ENCODE assay signal across 10 cellular contexts in the genomic region with DNA sequence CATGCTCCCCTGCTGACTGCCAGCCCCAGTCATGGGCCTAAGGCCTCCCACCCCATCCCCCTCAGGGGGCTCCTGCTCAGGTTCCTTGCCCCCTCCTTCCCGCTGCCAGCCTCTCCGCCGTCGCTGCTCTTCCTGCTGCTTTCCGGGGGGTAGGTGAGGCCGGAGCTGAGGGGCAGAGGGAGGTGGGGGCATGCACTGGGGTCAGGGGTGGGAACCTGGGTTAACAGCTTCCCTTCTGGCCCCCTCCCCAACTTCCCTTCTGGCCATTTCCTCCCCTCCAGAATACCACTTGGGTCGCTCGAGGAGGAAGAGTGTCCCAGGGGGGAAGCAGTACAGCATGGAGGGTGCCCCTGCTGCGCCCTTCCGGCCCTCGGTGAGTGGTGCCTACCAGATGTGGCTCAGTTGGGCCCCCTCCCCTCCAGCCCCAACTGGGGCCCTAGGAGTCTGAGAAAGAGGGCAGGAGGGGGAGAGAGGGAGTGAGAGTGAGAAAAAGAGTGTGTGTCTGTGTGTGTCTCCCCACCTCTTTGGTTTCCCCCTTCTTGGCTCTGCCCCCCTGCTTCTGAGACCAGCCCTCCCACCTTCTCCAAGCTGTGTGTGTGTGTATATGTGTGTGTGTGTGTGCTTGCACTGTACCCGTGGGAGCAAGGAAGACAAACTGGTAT. TPM values are rescaled to one million over a fixed set of nuclear protein-coding genes. Genes with fewer than 3 reads are reported as not detected.
DNase-seq lines count a peak whose midpoint lies in the region; ATAC-seq lines count a peak whose summit lies in the region.
"Had no signal": no experiment of that assay in that cellular context is flagged by ENCODE, and none has a peak within 500 bp of the region (broad histone marks: within the 10 kb centered on the region; RNA-seq: fewer than 3 reads in every experiment).

No MANE protein-coding gene starts in this region.

- H3K27me3 Mint-ChIP-seq in CD4-positive, CD25-positive, alpha-beta regulatory T cell: peaks cover 9% of the 10 kb centered on the region
- H3K27me3 Mint-ChIP-seq in activated naive CD8-positive, alpha-beta T cell treated with anti-CD3 and anti-CD28 coated beads, Interleukin-2, amount 50 U/mL, for 24 hours: no peaks in the 10 kb centered on the region
- no peaks in the 10 kb centered on the region for H3K27me3 Mint-ChIP-seq in naive B cell

- peak overlapping the region; percentile 43 to 94 (median 67) for H3K27ac Mint-ChIP-seq in CD4-positive, CD25-positive, alpha-beta regulatory T cell
- H3K27ac Mint-ChIP-seq in activated naive CD8-positive, alpha-beta T cell treated with anti-CD3 and anti-CD28 coated beads, Interleukin-2, amount 50 U/mL, for 24 hours: peak overlapping the region; percentile 24
- peak overlapping the region; percentile 76 to 98 (median 95) for H3K27ac Mint-ChIP-seq in naive B cell

- peak overlapping the region; percentile 52 to 92 (median 78) for H3K4me3 Mint-ChIP-seq in CD4-positive, CD25-positive, alpha-beta regulatory T cell
- peak overlapping the region; percentile 91 for H3K4me3 Mint-ChIP-seq in activated naive CD8-positive, alpha-beta T cell treated with anti-CD3 and anti-CD28 coated beads, Interleukin-2, amount 50 U/mL, for 24 hours
- H3K4me3 Mint-ChIP-seq in naive B cell: peak overlapping the region; percentile 68 to 97 (median 90)

- H3K9me3 ChIP-seq in CD4-positive, CD25-positive, alpha-beta regulatory T cell (ENCODE audit: control insufficient read depth in 2 of 2, low read length in 2 of 2): no peaks in the 10 kb centered on the region

- no peak overlapping the region for H3K4me3 ChIP-seq in CD4-positive, CD25-positive, alpha-beta regulatory T cell (ENCODE audit: low read depth, low read length)
- H3K4me3 ChIP-seq in H7 (ENCODE audit: insufficient read depth, low read depth, low read length): peak overlapping the region; percentile 47

- H3K36me3 Mint-ChIP-seq in CD4-positive, CD25-positive, alpha-beta regulatory T cell: peaks cover 26% of the 10 kb centered on the region
- peaks cover 22% of the 10 kb centered on the region for H3K36me3 Mint-ChIP-seq in activated naive CD8-positive, alpha-beta T cell treated with anti-CD3 and anti-CD28 coated beads, Interleukin-2, amount 50 U/mL, for 24 hours (ENCODE audit: low read depth)
- peaks cover 5% of the 10 kb centered on the region in 2 donors for H3K36me3 Mint-ChIP-seq in naive B cell

- DNase-seq in CD4-positive, CD25-positive, alpha-beta regulatory T cell: no peak
- DNase-seq in H7 (peak; percentile 77), naive B cell (peak; percentile 63), NCI-H226 (no peak), C1 segment of cervical spinal cord (lab: John Stamatoyannopoulos, UW) (no peak), NCI-H82 (lab: John Stamatoyannopoulos, UW) (no peak), hippocampal formation (lab: John Stamatoyannopoulos, UW) (no peak)
- no peak for DNase-seq in activated naive CD8-positive, alpha-beta T cell treated with anti-CD3 and anti-CD28 coated beads, Interleukin-2, amount 50 U/mL, for 24 hours
- DNase-seq: activated CD8-positive, alpha-beta memory T cell treated with anti-CD3 and anti-CD28 coated beads for 24 hours had no signal

- H3K4me1 Mint-ChIP-seq in CD4-positive, CD25-positive, alpha-beta regulatory T cell: peaks cover 14 to 62% (median 44%) of the 10 kb centered on the region in 4 donors
- H3K4me1 Mint-ChIP-seq in activated naive CD8-positive, alpha-beta T cell treated with anti-CD3 and anti-CD28 coated beads, Interleukin-2, amount 50 U/mL, for 24 hours: peaks cover 59% of the 10 kb centered on the region
- peaks cover 68 to 76% (median 76%) of the 10 kb centered on the region in 3 donors for H3K4me1 Mint-ChIP-seq in naive B cell

- peak overlapping the region; percentile 90 for H3K27ac ChIP-seq in CD4-positive, CD25-positive, alpha-beta regulatory T cell (ENCODE audit: insufficient read depth, low read length, poor library complexity, severe bottlenecking)

- H3K27me3 ChIP-seq in CD4-positive, CD25-positive, alpha-beta regulatory T cell (ENCODE audit: control insufficient read depth, insufficient read depth, low read length): no peaks in the 10 kb centered on the region
- no peaks in the 10 kb centered on the region for H3K27me3 ChIP-seq in H7 (ENCODE audit: control insufficient read depth, insufficient read depth, low read length)

- no peaks in the 10 kb centered on the region for H3K9me3 Mint-ChIP-seq in CD4-positive, CD25-positive, alpha-beta regulatory T cell
- H3K9me3 Mint-ChIP-seq in activated naive CD8-positive, alpha-beta T cell treated with anti-CD3 and anti-CD28 coated beads, Interleukin-2, amount 50 U/mL, for 24 hours: no peaks in the 10 kb centered on the region
- peaks cover 0 to 1% (median 0%) of the 10 kb centered on the region in 7 donors for H3K9me3 Mint-ChIP-seq in naive B cell

- no peak for ATAC-seq in CD4-positive, CD25-positive, alpha-beta regulatory T cell (ENCODE audit: low read depth in 2 of 2)
- ATAC-seq in activated naive CD8-positive, alpha-beta T cell treated with anti-CD3 and anti-CD28 coated beads, Interleukin-2, amount 50 U/mL, for 24 hours: no peak
- ATAC-seq in naive B cell (ENCODE audit: low read depth in 2 of 2): peak; percentile 44 to 45
- ATAC-seq: Panc1 had no signal

- H3K4me1 ChIP-seq in CD4-positive, CD25-positive, alpha-beta regulatory T cell (ENCODE audit: control insufficient read depth, insufficient read depth, low read length, poor library complexity, severe bottlenecking): peaks cover 52% of the 10 kb centered on the region

- peaks cover 19% of the 10 kb centered on the region for H3K36me3 ChIP-seq in CD4-positive, CD25-positive, alpha-beta regulatory T cell (ENCODE audit: control insufficient read depth, insufficient read depth, low read length)
- peaks cover 18% of the 10 kb centered on the region for H3K36me3 ChIP-seq in H7 (replicated peaks; ENCODE audit: control insufficient read depth, insufficient read depth, low read length)

RNA-seq across cellular contexts. Expression of a gene that starts 12.1 kb away (rescaled TPM):
- total RNA-seq in CD4-positive, CD25-positive, alpha-beta regulatory T cell: 81.4 TPM
- polyA plus RNA-seq in CD4-positive, CD25-positive, alpha-beta regulatory T cell: under 1 TPM; 0.48 to 0.82 (median 0.63) TPM
- 8.3 and 13.4 TPM in 2 replicates for total RNA-seq in H7 (2014; rRNA removed; shearing (Covaris generic))
- polyA plus RNA-seq in naive B cell (ENCODE audit: low read depth in 6 of 6): 1 to 10 TPM in 1 of 6 donors, under 1 TPM in 4, not detected in 1; 0.25 to 1.9 (median 0.48) TPM

RNA-seq across cellular contexts. Expression of a gene that starts 14.1 kb away (rescaled TPM):
- 202 TPM for total RNA-seq in CD4-positive, CD25-positive, alpha-beta regulatory T cell
- 100 to 1,000 TPM; 435 to 529 (median 489) TPM for polyA plus RNA-seq in CD4-positive, CD25-positive, alpha-beta regulatory T cell
- total RNA-seq in H7 (2014; rRNA removed; shearing (Covaris generic)): 168 and 188 TPM in 2 replicates
- 100 to 1,000 TPM; 237 to 281 (median 263) TPM for polyA plus RNA-seq in naive B cell (ENCODE audit: low read depth in 6 of 6)

RNA-seq across cellular contexts. Expression of a gene that starts 21.2 kb away (rescaled TPM):
- 403 TPM for total RNA-seq in CD4-positive, CD25-positive, alpha-beta regulatory T cell
- polyA plus RNA-seq in CD4-positive, CD25-positive, alpha-beta regulatory T cell: 10 to 100 TPM; 41.5 to 72.2 (median 64.1) TPM
- total RNA-seq in H7 (2014; rRNA removed; shearing (Covaris generic)): 38.3 and 41.9 TPM in 2 replicates
- polyA plus RNA-seq in naive B cell (ENCODE audit: low read depth in 6 of 6): 10 to 100 TPM; 48.9 to 82.3 (median 55.5) TPM

RNA-seq across cellular contexts. Expression of a gene that starts 22.4 kb away (rescaled TPM):
- 8.6 TPM for total RNA-seq in CD4-positive, CD25-positive, alpha-beta regulatory T cell
- polyA plus RNA-seq in CD4-positive, CD25-positive, alpha-beta regulatory T cell: 10 to 100 TPM in 1 of 4 donors, 1 to 10 TPM in 3; 4.5 to 11.7 (median 6.8) TPM
- 15.5 and 16.4 TPM in 2 replicates for total RNA-seq in H7 (2014; rRNA removed; shearing (Covaris generic))
- 1 to 10 TPM; 4.8 to 9.7 (median 7.0) TPM for polyA plus RNA-seq in naive B cell (ENCODE audit: low read depth in 6 of 6)

RNA-seq across cellular contexts. Expression of a gene that starts 40.4 kb away (rescaled TPM):
- 8.7 TPM for total RNA-seq in CD4-positive, CD25-positive, alpha-beta regulatory T cell
- 1 to 10 TPM in 3 of 4 donors, under 1 TPM in 1; 0.41 to 3.9 (median 1.3) TPM for polyA plus RNA-seq in CD4-positive, CD25-positive, alpha-beta regulatory T cell
- 101 and 113 TPM in 2 replicates for total RNA-seq in H7 (2014; rRNA removed; shearing (Covaris generic))
- under 1 TPM in 3 of 6 donors, not detected in 3; 0.36 to 0.45 (median 0.36) TPM for polyA plus RNA-seq in naive B cell (ENCODE audit: low read depth in 6 of 6)

Comparison
In these comparisons a context has a peak if more than half of its experiments do, and no peak if none do; other contexts are left out.
1. ATAC-seq: peak in naive B cell (2 of 2); none in CD4-positive, CD25-positive, alpha-beta regulatory T cell (0 of 2) and activated naive CD8-positive, alpha-beta T cell treated with anti-CD3 and anti-CD28 coated beads, Interleukin-2, amount 50 U/mL, for 24 hours (single experiment).
2. DNase-seq: peak in H7 (single experiment) and naive B cell (single experiment); none in CD4-positive, CD25-positive, alpha-beta regulatory T cell (0 of 3), activated naive CD8-positive, alpha-beta T cell treated with anti-CD3 and anti-CD28 coated beads, Interleukin-2, amount 50 U/mL, for 24 hours (single experiment), NCI-H226 (single experiment), C1 segment of cervical spinal cord (0 of 14), NCI-H82 (single experiment) and hippocampal formation (0 of 2).
3. H3K27ac Mint-ChIP-seq: peak in every context shown above with its lines; median percentile 95 in naive B cell; 67 in CD4-positive, CD25-positive, alpha-beta regulatory T cell; 24 in activated naive CD8-positive, alpha-beta T cell treated with anti-CD3 and anti-CD28 coated beads, Interleukin-2, amount 50 U/mL, for 24 hours.
4. Peak in every context shown above with its lines, with median percentiles within 50 percentile points of each other: H3K4me3 Mint-ChIP-seq.